Comparison of ENCODE assay signal across 1 cellular context in genomic region chr12:127165567-127166392, GRCh38.
TF ChIP-seq lines count a peak whose summit lies in the region.

No MANE protein-coding gene starts in this region.

TF ChIP-seq in HepG2, 621 proteins besides CTCF, POLR2A, EP300 and RAD21 (continued from another document and continues in another):
- no peak for TF ChIP-seq NFE2L2 (IDR thresholded peaks at IDR 0.05; ENCODE audit: low read length)
- no peak for TF ChIP-seq CENPBD1 (CRISPR knock-in tag; IDR thresholded peaks at IDR 0.05; ENCODE audit: borderline replicate concordance, low read depth)
- no peak for TF ChIP-seq SRF (IDR thresholded peaks at IDR 0.05; ENCODE audit: low read depth, low read length)
- no peak for TF ChIP-seq SYNCRIP (IDR thresholded peaks at IDR 0.05; ENCODE audit: insufficient read depth, low read depth, low read length)
- no peak for TF ChIP-seq ZNF337 (CRISPR knock-in tag; IDR thresholded peaks at IDR 0.05; ENCODE audit: borderline replicate concordance, low read depth)
- TF ChIP-seq ZNF574 (CRISPR knock-in tag; IDR thresholded peaks at IDR 0.05) = peak; percentile 12; the same call in 1 of the 2 replicates
- no peak for TF ChIP-seq PRMT3 (CRISPR knock-in tag; IDR thresholded peaks at IDR 0.05; ENCODE audit: borderline replicate concordance, low read depth)
- TF ChIP-seq, protein P1, sequence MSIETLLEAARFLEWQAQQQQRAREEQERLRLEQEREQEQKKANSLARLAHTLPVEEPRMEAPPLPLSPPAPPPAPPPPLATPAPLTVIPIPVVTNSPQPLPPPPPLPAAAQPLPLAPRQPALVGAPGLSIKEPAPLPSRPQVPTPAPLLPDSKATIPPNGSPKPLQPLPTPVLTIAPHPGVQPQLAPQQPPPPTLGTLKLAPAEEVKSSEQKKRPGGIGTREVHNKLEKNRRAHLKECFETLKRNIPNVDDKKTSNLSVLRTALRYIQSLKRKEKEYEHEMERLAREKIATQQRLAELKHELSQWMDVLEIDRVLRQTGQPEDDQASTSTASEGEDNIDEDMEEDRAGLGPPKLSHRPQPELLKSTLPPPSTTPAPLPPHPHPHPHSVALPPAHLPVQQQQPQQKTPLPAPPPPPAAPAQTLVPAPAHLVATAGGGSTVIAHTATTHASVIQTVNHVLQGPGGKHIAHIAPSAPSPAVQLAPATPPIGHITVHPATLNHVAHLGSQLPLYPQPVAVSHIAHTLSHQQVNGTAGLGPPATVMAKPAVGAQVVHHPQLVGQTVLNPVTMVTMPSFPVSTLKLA (IDR thresholded peaks at IDR 0.05) = no peak
- no peak for TF ChIP-seq ZNF556 (CRISPR knock-in tag; IDR thresholded peaks at IDR 0.05; ENCODE audit: borderline replicate concordance)
- TF ChIP-seq GRHL1 (CRISPR knock-in tag; conservative IDR thresholded peaks at IDR 0.05) = no peak
- 0 out of 2 replicates have a peak, but pooled peaks have one; percentile 37 for TF ChIP-seq HES4 (CRISPR knock-in tag; IDR thresholded peaks at IDR 0.05; ENCODE audit: borderline replicate concordance)
- no peak for TF ChIP-seq JUNB (CRISPR knock-in tag; IDR thresholded peaks at IDR 0.05; ENCODE audit: borderline replicate concordance)
- no peak for TF ChIP-seq NFIB (CRISPR knock-in tag; IDR thresholded peaks at IDR 0.05; ENCODE audit: borderline replicate concordance)
- peak; percentile 19; the same call in 1 of the 2 replicates for TF ChIP-seq RARA (CRISPR knock-in tag; IDR thresholded peaks at IDR 0.05)
- no peak for TF ChIP-seq ZKSCAN8 (CRISPR knock-in tag; IDR thresholded peaks at IDR 0.05; ENCODE audit: borderline replicate concordance)
- TF ChIP-seq DPF2 (CRISPR knock-in tag; IDR thresholded peaks at IDR 0.05; ENCODE audit: borderline replicate concordance, low read depth) = no peak
- TF ChIP-seq MED13 (CRISPR knock-in tag; IDR thresholded peaks at IDR 0.05) = no peak
- peak; percentile 38; the same call in 1 of the 2 replicates for TF ChIP-seq KDM2A (CRISPR knock-in tag; IDR thresholded peaks at IDR 0.05; ENCODE audit: borderline replicate concordance, low read depth)
- TF ChIP-seq ZBTB7B (CRISPR knock-in tag; IDR thresholded peaks at IDR 0.05) = no peak
- no peak for TF ChIP-seq ZNF879 (CRISPR knock-in tag; IDR thresholded peaks at IDR 0.05)
- no peak for TF ChIP-seq ZNF230 (CRISPR knock-in tag; IDR thresholded peaks at IDR 0.05)
- no peak for TF ChIP-seq ZNF207 (IDR thresholded peaks at IDR 0.05; ENCODE audit: borderline replicate concordance)
- TF ChIP-seq RBM39 (IDR thresholded peaks at IDR 0.05; ENCODE audit: low read depth, low read length, poor library complexity, severe bottlenecking) = no peak
- no peak for TF ChIP-seq MEIS2 (CRISPR knock-in tag; IDR thresholded peaks at IDR 0.05)
- TF ChIP-seq, protein P2, sequence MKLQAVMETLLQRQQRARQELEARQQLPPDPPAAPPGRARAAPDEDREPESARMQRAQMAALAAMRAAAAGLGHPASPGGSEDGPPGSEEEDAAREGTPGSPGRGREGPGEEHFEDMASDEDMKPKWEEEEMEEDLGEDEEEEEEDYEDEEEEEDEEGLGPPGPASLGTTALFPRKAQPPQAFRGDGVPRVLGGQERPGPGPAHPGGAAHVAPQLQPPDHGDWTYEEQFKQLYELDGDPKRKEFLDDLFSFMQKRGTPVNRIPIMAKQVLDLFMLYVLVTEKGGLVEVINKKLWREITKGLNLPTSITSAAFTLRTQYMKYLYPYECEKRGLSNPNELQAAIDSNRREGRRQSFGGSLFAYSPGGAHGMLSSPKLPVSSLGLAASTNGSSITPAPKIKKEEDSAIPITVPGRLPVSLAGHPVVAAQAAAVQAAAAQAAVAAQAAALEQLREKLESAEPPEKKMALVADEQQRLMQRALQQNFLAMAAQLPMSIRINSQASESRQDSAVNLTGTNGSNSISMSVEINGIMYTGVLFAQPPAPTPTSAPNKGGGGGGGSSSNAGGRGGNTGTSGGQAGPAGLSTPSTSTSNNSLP (IDR thresholded peaks at IDR 0.05; ENCODE audit: low read depth, low read length) = no peak
- TF ChIP-seq TGIF2 (CRISPR knock-in tag; IDR thresholded peaks at IDR 0.05) = no peak
- no peak for TF ChIP-seq ZNF776 (CRISPR knock-in tag; IDR thresholded peaks at IDR 0.05)
- TF ChIP-seq E2F5 (CRISPR knock-in tag; conservative IDR thresholded peaks at IDR 0.05) = no peak
- no peak for TF ChIP-seq REL (CRISPR knock-in tag; conservative IDR thresholded peaks at IDR 0.05)
- TF ChIP-seq, protein P3, sequence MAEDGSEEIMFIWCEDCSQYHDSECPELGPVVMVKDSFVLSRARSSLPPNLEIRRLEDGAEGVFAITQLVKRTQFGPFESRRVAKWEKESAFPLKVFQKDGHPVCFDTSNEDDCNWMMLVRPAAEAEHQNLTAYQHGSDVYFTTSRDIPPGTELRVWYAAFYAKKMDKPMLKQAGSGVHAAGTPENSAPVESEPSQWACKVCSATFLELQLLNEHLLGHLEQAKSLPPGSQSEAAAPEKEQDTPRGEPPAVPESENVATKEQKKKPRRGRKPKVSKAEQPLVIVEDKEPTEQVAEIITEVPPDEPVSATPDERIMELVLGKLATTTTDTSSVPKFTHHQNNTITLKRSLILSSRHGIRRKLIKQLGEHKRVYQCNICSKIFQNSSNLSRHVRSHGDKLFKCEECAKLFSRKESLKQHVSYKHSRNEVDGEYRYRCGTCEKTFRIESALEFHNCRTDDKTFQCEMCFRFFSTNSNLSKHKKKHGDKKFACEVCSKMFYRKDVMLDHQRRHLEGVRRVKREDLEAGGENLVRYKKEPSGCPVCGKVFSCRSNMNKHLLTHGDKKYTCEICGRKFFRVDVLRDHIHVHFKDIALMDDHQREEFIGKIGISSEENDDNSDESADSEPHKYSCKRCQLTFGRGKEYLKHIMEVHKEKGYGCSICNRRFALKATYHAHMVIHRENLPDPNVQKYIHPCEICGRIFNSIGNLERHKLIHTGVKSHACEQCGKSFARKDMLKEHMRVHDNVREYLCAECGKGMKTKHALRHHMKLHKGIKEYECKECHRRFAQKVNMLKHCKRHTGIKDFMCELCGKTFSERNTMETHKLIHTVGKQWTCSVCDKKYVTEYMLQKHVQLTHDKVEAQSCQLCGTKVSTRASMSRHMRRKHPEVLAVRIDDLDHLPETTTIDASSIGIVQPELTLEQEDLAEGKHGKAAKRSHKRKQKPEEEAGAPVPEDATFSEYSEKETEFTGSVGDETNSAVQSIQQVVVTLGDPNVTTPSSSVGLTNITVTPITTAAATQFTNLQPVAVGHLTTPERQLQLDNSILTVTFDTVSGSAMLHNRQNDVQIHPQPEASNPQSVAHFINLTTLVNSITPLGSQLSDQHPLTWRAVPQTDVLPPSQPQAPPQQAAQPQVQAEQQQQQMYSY (CRISPR knock-in tag; IDR thresholded peaks at IDR 0.05) = no peak
- no peak for TF ChIP-seq SOX6 (IDR thresholded peaks at IDR 0.05)
- no peak for TF ChIP-seq SOX6 (CRISPR knock-in tag; IDR thresholded peaks at IDR 0.05)
- TF ChIP-seq NFRKB (IDR thresholded peaks at IDR 0.05) = no peak
- TF ChIP-seq, protein P4, sequence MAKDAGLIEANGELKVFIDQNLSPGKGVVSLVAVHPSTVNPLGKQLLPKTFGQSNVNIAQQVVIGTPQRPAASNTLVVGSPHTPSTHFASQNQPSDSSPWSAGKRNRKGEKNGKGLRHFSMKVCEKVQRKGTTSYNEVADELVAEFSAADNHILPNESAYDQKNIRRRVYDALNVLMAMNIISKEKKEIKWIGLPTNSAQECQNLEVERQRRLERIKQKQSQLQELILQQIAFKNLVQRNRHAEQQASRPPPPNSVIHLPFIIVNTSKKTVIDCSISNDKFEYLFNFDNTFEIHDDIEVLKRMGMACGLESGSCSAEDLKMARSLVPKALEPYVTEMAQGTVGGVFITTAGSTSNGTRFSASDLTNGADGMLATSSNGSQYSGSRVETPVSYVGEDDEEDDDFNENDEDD (CRISPR knock-in tag; IDR thresholded peaks at IDR 0.05; ENCODE audit: borderline replicate concordance) = peak; percentile 23; the same call in 1 of the 2 replicates
- no peak for TF ChIP-seq LBX2 (CRISPR knock-in tag; IDR thresholded peaks at IDR 0.05; ENCODE audit: borderline replicate concordance)
- TF ChIP-seq RNF2 (conservative IDR thresholded peaks at IDR 0.05; ENCODE audit: low read depth) = no peak
- no peak for TF ChIP-seq MAFG (CRISPR knock-in tag; IDR thresholded peaks at IDR 0.05)
- TF ChIP-seq CBX1 (IDR thresholded peaks at IDR 0.05; ENCODE audit: low read depth) = peak; percentile 26
- no peak for TF ChIP-seq GATAD1 (CRISPR knock-in tag; IDR thresholded peaks at IDR 0.05)
- no peak for TF ChIP-seq SMAD3 (CRISPR knock-in tag; IDR thresholded peaks at IDR 0.05)
- TF ChIP-seq ZNF563 (CRISPR knock-in tag; IDR thresholded peaks at IDR 0.05) = no peak
- TF ChIP-seq SSRP1 (CRISPR knock-in tag; IDR thresholded peaks at IDR 0.05) = no peak
- TF ChIP-seq ZNF768 (CRISPR knock-in tag; IDR thresholded peaks at IDR 0.05) = no peak
- no peak for TF ChIP-seq JUN (CRISPR knock-in tag; IDR thresholded peaks at IDR 0.05)
- TF ChIP-seq SMAD9 (CRISPR knock-in tag; IDR thresholded peaks at IDR 0.05) = no peak
- TF ChIP-seq, protein P5, sequence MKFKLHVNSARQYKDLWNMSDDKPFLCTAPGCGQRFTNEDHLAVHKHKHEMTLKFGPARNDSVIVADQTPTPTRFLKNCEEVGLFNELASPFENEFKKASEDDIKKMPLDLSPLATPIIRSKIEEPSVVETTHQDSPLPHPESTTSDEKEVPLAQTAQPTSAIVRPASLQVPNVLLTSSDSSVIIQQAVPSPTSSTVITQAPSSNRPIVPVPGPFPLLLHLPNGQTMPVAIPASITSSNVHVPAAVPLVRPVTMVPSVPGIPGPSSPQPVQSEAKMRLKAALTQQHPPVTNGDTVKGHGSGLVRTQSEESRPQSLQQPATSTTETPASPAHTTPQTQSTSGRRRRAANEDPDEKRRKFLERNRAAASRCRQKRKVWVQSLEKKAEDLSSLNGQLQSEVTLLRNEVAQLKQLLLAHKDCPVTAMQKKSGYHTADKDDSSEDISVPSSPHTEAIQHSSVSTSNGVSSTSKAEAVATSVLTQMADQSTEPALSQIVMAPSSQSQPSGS (CRISPR knock-in tag; IDR thresholded peaks at IDR 0.05) = no peak
- TF ChIP-seq KDM1A (CRISPR knock-in tag; IDR thresholded peaks at IDR 0.05) = no peak
- no peak for TF ChIP-seq ZNF878 (CRISPR knock-in tag; IDR thresholded peaks at IDR 0.05)
- no peak for TF ChIP-seq ZNF530 (CRISPR knock-in tag; IDR thresholded peaks at IDR 0.05; ENCODE audit: low read depth)
- TF ChIP-seq BCL3 (CRISPR knock-in tag; IDR thresholded peaks at IDR 0.05) = no peak
- no peak for TF ChIP-seq NPAS2 (CRISPR knock-in tag; IDR thresholded peaks at IDR 0.05; ENCODE audit: borderline replicate concordance)
- TF ChIP-seq, protein P6, sequence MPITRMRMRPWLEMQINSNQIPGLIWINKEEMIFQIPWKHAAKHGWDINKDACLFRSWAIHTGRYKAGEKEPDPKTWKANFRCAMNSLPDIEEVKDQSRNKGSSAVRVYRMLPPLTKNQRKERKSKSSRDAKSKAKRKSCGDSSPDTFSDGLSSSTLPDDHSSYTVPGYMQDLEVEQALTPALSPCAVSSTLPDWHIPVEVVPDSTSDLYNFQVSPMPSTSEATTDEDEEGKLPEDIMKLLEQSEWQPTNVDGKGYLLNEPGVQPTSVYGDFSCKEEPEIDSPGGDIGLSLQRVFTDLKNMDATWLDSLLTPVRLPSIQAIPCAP (CRISPR knock-in tag; IDR thresholded peaks at IDR 0.05; ENCODE audit: low read depth) = no peak
